ENCODE assay signal across 10 cellular contexts in genomic region chr2:71001592-71002570, GRCh38. TPM values are rescaled to one million over a fixed set of nuclear protein-coding genes. Genes with fewer than 3 reads are reported as not detected.
DNase-seq lines count a peak whose midpoint lies in the region; ATAC-seq lines count a peak whose summit lies in the region.
"Had no signal": no experiment of that assay in that cellular context is flagged by ENCODE, and none has a peak within 500 bp of the region (broad histone marks: within the 10 kb centered on the region; RNA-seq: fewer than 3 reads in every experiment).

No MANE protein-coding gene starts in this region.

- no peaks in the 10 kb centered on the region for H3K36me3 ChIP-seq in trophoblast cell (ENCODE audit: control insufficient read depth in 1 of 2, insufficient read depth in 2 of 2, low read length in 2 of 2)
- H3K36me3 ChIP-seq: ascending aorta, esophagus muscularis mucosa had no signal

- H3K4me1 ChIP-seq in trophoblast cell (ENCODE audit: control insufficient read depth in 1 of 2, insufficient read depth in 2 of 2, low read length in 2 of 2), result peaks cover 7 to 9% of the 10 kb centered on the region in 2 experiments
- H3K4me1 ChIP-seq: ascending aorta had no signal

- H2BK12ac ChIP-seq in trophoblast cell (ENCODE audit: low read length), result peak overlapping the region; percentile 11

- H3K27ac ChIP-seq in trophoblast cell (ENCODE audit: low read depth, low read length), result no peak overlapping the region
- H3K27ac ChIP-seq: ascending aorta, esophagus muscularis mucosa had no signal

- no peak overlapping the region for H3K23ac ChIP-seq in trophoblast cell (ENCODE audit: low read length)

- H2AK5ac ChIP-seq in trophoblast cell (ENCODE audit: low read length), result peak overlapping the region; percentile 6

- no peak overlapping the region for H3K4me3 Mint-ChIP-seq in T-helper 1 cell treated with Interleukin-12 subunit alpha and Interleukin-12 subunit beta and Interleukin-4 antibody, amounts not matched to agents 30 μg/mL and 1 μg/mL, for 36 hours

- no peak overlapping the region for H2BK5ac ChIP-seq in trophoblast cell (ENCODE audit: low read depth, low read length, poor library complexity)

- DNase-seq in T-helper 1 cell (no peak), NCI-H1417 treated with DMSO at 0.1 percent for 48 hours (lab: John Stamatoyannopoulos, UW) (peak; percentile 48), cerebellum (ENCODE audit: low spot score) (peak; percentile 1), trophoblast cell (peak; percentile 33 to 62), GOT3 (lab: John Stamatoyannopoulos, UW) (no peak), T1000 (lab: John Stamatoyannopoulos, UW) (no peak)

- H4K12ac ChIP-seq in trophoblast cell (ENCODE audit: low read depth, low read length), result peak overlapping the region; percentile 13

- H3K27me3 ChIP-seq in trophoblast cell (ENCODE audit: insufficient read depth, low read length), result no peaks in the 10 kb centered on the region
- H3K27me3 ChIP-seq: ascending aorta had no signal

- H3K9ac ChIP-seq in trophoblast cell (ENCODE audit: low read length), result no peak overlapping the region

- peak overlapping the region; percentile 21 for H3K4me2 ChIP-seq in trophoblast cell (ENCODE audit: low read length)

- H3K79me2 ChIP-seq in trophoblast cell (ENCODE audit: control insufficient read depth, insufficient read depth, low read length, poor library complexity), result no peaks in the 10 kb centered on the region

- ATAC-seq in GM18870 (IDR thresholded peaks at IDR 0.05; ENCODE audit: unreplicated experiment), result no peak

- no peaks in the 10 kb centered on the region for H3K9me3 ChIP-seq in trophoblast cell (ENCODE audit: insufficient read depth, low read depth, low read length)
- H3K9me3 ChIP-seq: ascending aorta, esophagus muscularis mucosa had no signal

- H2BK120ac ChIP-seq in trophoblast cell (ENCODE audit: insufficient read depth, low read length, poor library complexity), result no peak overlapping the region

- H3K4me1 Mint-ChIP-seq in T-helper 1 cell treated with Interleukin-12 subunit alpha and Interleukin-12 subunit beta and Interleukin-4 antibody, amounts not matched to agents 30 μg/mL and 1 μg/mL, for 36 hours (ENCODE audit: low read depth), result peaks cover 15% of the 10 kb centered on the region

- no peak overlapping the region for H3K4me3 ChIP-seq in trophoblast cell (ENCODE audit: low read depth, low read length)

- no peak overlapping the region for H3K18ac ChIP-seq in trophoblast cell (ENCODE audit: low read length)

- no peak overlapping the region for H2AFZ ChIP-seq in trophoblast cell (ENCODE audit: insufficient read depth, low read length, poor library complexity)

- no peaks in the 10 kb centered on the region for H3K27me3 Mint-ChIP-seq in T-helper 1 cell treated with Interleukin-12 subunit alpha and Interleukin-12 subunit beta and Interleukin-4 antibody, amounts not matched to agents 30 μg/mL and 1 μg/mL, for 36 hours (ENCODE audit: low read depth)

- H3K14ac ChIP-seq in trophoblast cell (ENCODE audit: low read length), result no peak overlapping the region

- no peaks in the 10 kb centered on the region for H3K9me3 Mint-ChIP-seq in T-helper 1 cell treated with Interleukin-12 subunit alpha and Interleukin-12 subunit beta and Interleukin-4 antibody, amounts not matched to agents 30 μg/mL and 1 μg/mL, for 36 hours

- no peak overlapping the region for H3K4ac ChIP-seq in trophoblast cell (ENCODE audit: low read depth, low read length)

- H3K27ac Mint-ChIP-seq in T-helper 1 cell treated with Interleukin-12 subunit alpha and Interleukin-12 subunit beta and Interleukin-4 antibody, amounts not matched to agents 30 μg/mL and 1 μg/mL, for 36 hours, result peak overlapping the region; percentile 26

- WGBS in trophoblast cell (ENCODE audit: extremely low coverage, insufficient coverage, insufficient read length), result no CpG with 5 or more reads among the region's 16 CpGs

- H3K79me1 ChIP-seq in trophoblast cell (ENCODE audit: low read length), result peaks cover 3% of the 10 kb centered on the region

- no peaks in the 10 kb centered on the region for H3K36me3 Mint-ChIP-seq in T-helper 1 cell treated with Interleukin-12 subunit alpha and Interleukin-12 subunit beta and Interleukin-4 antibody, amounts not matched to agents 30 μg/mL and 1 μg/mL, for 36 hours (ENCODE audit: low read depth)

- peak overlapping the region; percentile 2 for H4K91ac ChIP-seq in trophoblast cell (ENCODE audit: low read depth, low read length)

- peak overlapping the region; percentile 44 for H4K8ac ChIP-seq in trophoblast cell (ENCODE audit: low read depth, low read length)

RNA-seq across cellular contexts. Expression of gene TEX261, which starts 7.2 kb away (rescaled TPM):
- 20.3 TPM for total RNA-seq in cerebellum
- 44.4 and 47.5 TPM in 2 replicates for polyA plus RNA-seq in trophoblast cell (2013)

RNA-seq across cellular contexts. Expression of gene ANKRD53, which starts 23.5 kb away (rescaled TPM):
- total RNA-seq in cerebellum, result 2.3 TPM
- polyA plus RNA-seq in trophoblast cell (2013), result 0.73 and 0.86 TPM in 2 replicates

Comparison
In these comparisons a context has a peak if more than half of its experiments do, and no peak if none do; other contexts are left out.
1. DNase-seq: peak in NCI-H1417 treated with DMSO at 0.1 percent for 48 hours (single experiment), cerebellum (single experiment) and trophoblast cell (2 of 2); none in T-helper 1 cell (0 of 5), GOT3 (single experiment) and T1000 (single experiment).